ENCODE assay signal across 8 cellular contexts in the genomic region with DNA sequence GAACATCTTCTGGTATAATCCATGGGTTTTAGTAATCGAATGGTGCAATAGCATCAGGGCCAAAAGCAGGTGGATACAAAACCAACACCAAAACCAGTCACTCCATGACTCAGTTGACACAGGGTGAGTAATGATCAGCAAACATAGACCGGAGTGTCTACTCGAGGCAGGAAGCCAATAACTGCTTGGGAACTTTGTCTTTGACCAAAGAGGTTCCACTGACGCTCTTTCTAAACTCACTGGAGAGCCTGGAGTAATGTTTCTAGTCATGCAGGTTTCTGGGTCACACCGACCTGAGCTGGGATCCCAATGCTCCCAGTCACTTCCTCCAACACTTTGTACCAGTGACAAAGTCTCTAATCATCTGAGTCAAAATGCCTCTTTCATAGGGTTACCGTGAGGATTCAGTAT. TPM values are rescaled to one million over a fixed set of nuclear protein-coding genes. Genes with fewer than 3 reads are reported as not detected.
A peak's percentile ranks its signal among the peaks of the same experiment; 100 is the strongest.
DNase-seq lines count a peak whose midpoint lies in the region; ATAC-seq and TF ChIP-seq lines count a peak whose summit lies in the region.

No MANE protein-coding gene starts in this region.

- peaks cover 33% of the 10 kb centered on the region for H3F3A ChIP-seq in PC-9 (ENCODE audit: insufficient read depth, low read depth)

- intact Hi-C loops in HCT116 (cut with micrococcal nuclease): no loop called here
- intact Hi-C loops in PC-9 (cut with micrococcal nuclease; ENCODE audit: unreplicated experiment): loop anchor here (1.0 kb wide), 2 partner anchors 24 to 30 kb away; no protein-coding TSS in a partner anchor
- intact Hi-C loops in left colon (cut with DNase I, micrococcal nuclease): no loop called here

- H3K4ac ChIP-seq in mesendoderm (ENCODE audit: low read depth, low read length): no peak overlapping the region

- peak; percentile 43 for ATAC-seq in GM18508 (IDR thresholded peaks at IDR 0.05; ENCODE audit: insufficient read depth, unreplicated experiment)
- ATAC-seq in HCT116: peak; percentile 64
- ATAC-seq in left colon: peak; percentile 59

- peaks cover 6% of the 10 kb centered on the region for H3K79me1 ChIP-seq in mesendoderm (ENCODE audit: low read length)

- H4K8ac ChIP-seq in mesendoderm (ENCODE audit: low read depth, low read length): no peak overlapping the region

- no peak for TF ChIP-seq POLR2A in HCT116 (IDR thresholded peaks at IDR 0.05; ENCODE audit: borderline replicate concordance, extremely low read depth, insufficient read depth, insufficient read length)

- RAD21 ChIA-PET in HCT116 (lab: Charles Lee; ENCODE audit: low non-redundant PET in 1 of 2, low total read pairs in 2 of 2, uncharacterized antibody in 2 of 2, unreplicated experiment in 2 of 2): no interaction called here

- H3K9ac ChIP-seq in HCT116 (ENCODE audit: low read length): no peak overlapping the region
- H3K9ac ChIP-seq in mesendoderm (ENCODE audit: low read length): no peak overlapping the region

- no peak overlapping the region for H2AFZ ChIP-seq in HCT116 (ENCODE audit: low read depth, low read length, poor library complexity, severe bottlenecking)
- H2AFZ ChIP-seq in PC-9: no peak overlapping the region

- TF ChIP-seq CTCF in HCT116 (IDR thresholded peaks at IDR 0.05 in 2 of 3, conservative IDR thresholded peaks at IDR 0.05 in 1 of 3; ENCODE audit: borderline replicate concordance in 1 of 3, insufficient read depth in 1 of 3, low read depth in 2 of 3, low read length in 2 of 3) (no peak), PC-9 (conservative IDR thresholded peaks at IDR 0.05) (no peak)

- no peak overlapping the region for H3K18ac ChIP-seq in mesendoderm (ENCODE audit: low read length)

- H3K4me3 ChIP-seq in HCT116 (replicated peaks in 1 of 2; ENCODE audit: low read depth in 1 of 2, low read length in 2 of 2): no peak overlapping the region
- H3K4me3 ChIP-seq in PC-9: peak overlapping the region; percentile 26; the same call in 1 of the 2 replicates
- H3K4me3 ChIP-seq in mesendoderm (ENCODE audit: low read length): no peak overlapping the region

- H3K4me2 ChIP-seq in HCT116 (ENCODE audit: low read length) (peak overlapping the region; percentile 31; the same call in 1 of the 2 replicates), PC-9 (peak overlapping the region; percentile 78), mesendoderm (ENCODE audit: low read length) (no peak overlapping the region)

- no peaks in the 10 kb centered on the region for H3K9me2 ChIP-seq in HCT116 (ENCODE audit: insufficient read depth)
- no peaks in the 10 kb centered on the region for H3K9me2 ChIP-seq in PC-9 (ENCODE audit: insufficient read depth)

- H3K27me3 ChIP-seq in HCT116 (ENCODE audit: insufficient read depth, low read length) (no peaks in the 10 kb centered on the region), PC-9 (ENCODE audit: insufficient read depth, low read depth) (no peaks in the 10 kb centered on the region), mesendoderm (ENCODE audit: insufficient read depth, low read length, poor library complexity) (no peaks in the 10 kb centered on the region)

- H3K4me1 ChIP-seq in HCT116 (ENCODE audit: control insufficient read depth in 1 of 2, insufficient read depth in 2 of 2, low read length in 2 of 2) (peaks cover 0 to 17% of the 10 kb centered on the region in 2 experiments; a peak in 2 of 4 replicates), PC-9 (replicated peaks; ENCODE audit: insufficient read depth) (peaks cover 63% of the 10 kb centered on the region), mesendoderm (ENCODE audit: control insufficient read depth, low read depth, low read length) (no peaks in the 10 kb centered on the region)

- CTCF ChIA-PET in HCT116 (lab: Charles Lee): no interaction called here
- CTCF ChIA-PET in PC-9 (lab: Charles Lee): no interaction called here

- no peak overlapping the region for H2BK120ac ChIP-seq in mesendoderm (ENCODE audit: low read depth, low read length)

- H4K5ac ChIP-seq in mesendoderm (ENCODE audit: low read length): no peak overlapping the region

- POLR2A ChIA-PET in HCT116 (lab: Charles Lee) (no interaction called here), PC-9 (lab: Charles Lee; ENCODE audit: unreplicated experiment) (interaction anchor here (0.7 kb wide), 1 partner anchor 1891 kb away, joined by 4 read pairs; no protein-coding TSS in a partner anchor)

- H3K27ac ChIP-seq in HCT116 (ENCODE audit: low read depth, low read length): no peak overlapping the region
- peak overlapping the region; percentile 98 for H3K27ac ChIP-seq in PC-9
- no peak overlapping the region for H3K27ac ChIP-seq in mesendoderm (ENCODE audit: low read depth, low read length)

- H3K79me2 ChIP-seq in HCT116 (ENCODE audit: insufficient read depth, low read length): no peaks in the 10 kb centered on the region
- peaks cover 77% of the 10 kb centered on the region for H3K79me2 ChIP-seq in PC-9 (ENCODE audit: low read depth)
- H3K79me2 ChIP-seq in mesendoderm (ENCODE audit: control insufficient read depth, insufficient read depth, low read length): no peaks in the 10 kb centered on the region

- no peaks in the 10 kb centered on the region for H3K36me3 ChIP-seq in HCT116 (ENCODE audit: control insufficient read depth in 1 of 2, insufficient read depth in 2 of 2, low read length in 2 of 2)
- H3K36me3 ChIP-seq in PC-9 (ENCODE audit: low read depth): peaks cover 49% of the 10 kb centered on the region
- H3K36me3 ChIP-seq in mesendoderm (ENCODE audit: control insufficient read depth, insufficient read depth, low read length): peaks cover 1% of the 10 kb centered on the region

- H4K20me1 ChIP-seq in HCT116 (ENCODE audit: insufficient read depth) (no peaks in the 10 kb centered on the region), PC-9 (ENCODE audit: insufficient read depth) (no peaks in the 10 kb centered on the region)

- no peak overlapping the region for H2BK15ac ChIP-seq in mesendoderm (replicated peaks; ENCODE audit: low read depth)

- no peak overlapping the region for H2AK5ac ChIP-seq in mesendoderm (ENCODE audit: low read length)

- no peak overlapping the region for H3K56ac ChIP-seq in mesendoderm (ENCODE audit: low read length)

- no TSS peak for BruUV-seq in HCT116 (replicated peaks; lab: Mats Ljungman, UMichigan)
- BruUV-seq in PC-9 (replicated peaks; lab: Mats Ljungman, UMichigan): no TSS peak

- H3K9me3 ChIP-seq in HCT116 (ENCODE audit: control insufficient read depth in 1 of 2, insufficient read depth in 1 of 2, low read depth in 1 of 2, low read length in 2 of 2) (no peaks in the 10 kb centered on the region), PC-9 (ENCODE audit: insufficient read depth, low read depth) (peaks cover 12% of the 10 kb centered on the region)

- H3K23ac ChIP-seq in mesendoderm (ENCODE audit: low read length): no peak overlapping the region

- DNase-seq in HCT116 (ENCODE audit: low read depth, low spot score) (peak; percentile 62), PC-9 (peak; percentile 81 to 100), left colon (no peak), NCI-H2107 treated with DMSO at 0.1 percent for 48 hours (lab: John Stamatoyannopoulos, UW; ENCODE audit: unreplicated experiment) (no peak), mesendoderm (no peak), activated gamma-delta T cell (lab: John Stamatoyannopoulos, UW) (no peak), activated gamma-delta T cell treated with Interleukin-2 at 50 U/mL for 16 hours (no peak)

- 0 out of 2 replicates have a peak, but pooled peaks have one; percentile 6 for TF ChIP-seq RAD21 in HCT116 (IDR thresholded peaks at IDR 0.05; ENCODE audit: low read depth)

- no peak overlapping the region for H2BK5ac ChIP-seq in mesendoderm (ENCODE audit: low read length)

- WGBS in mesendoderm (ENCODE audit: extremely low coverage, insufficient coverage, low lambda C conversion rate): no CpG with 5 or more reads among the region's 6 CpGs

TF ChIP-seq in HCT116, 20 proteins besides CTCF, POLR2A, EP300 and RAD21:
- TF ChIP-seq, protein P1, sequence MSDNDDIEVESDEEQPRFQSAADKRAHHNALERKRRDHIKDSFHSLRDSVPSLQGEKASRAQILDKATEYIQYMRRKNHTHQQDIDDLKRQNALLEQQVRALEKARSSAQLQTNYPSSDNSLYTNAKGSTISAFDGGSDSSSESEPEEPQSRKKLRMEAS (IDR thresholded peaks at IDR 0.05): peak; percentile 47
- TF ChIP-seq, protein P2, sequence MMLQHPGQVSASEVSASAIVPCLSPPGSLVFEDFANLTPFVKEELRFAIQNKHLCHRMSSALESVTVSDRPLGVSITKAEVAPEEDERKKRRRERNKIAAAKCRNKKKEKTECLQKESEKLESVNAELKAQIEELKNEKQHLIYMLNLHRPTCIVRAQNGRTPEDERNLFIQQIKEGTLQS (IDR thresholded peaks at IDR 0.05): no peak
- TF ChIP-seq, protein P3, sequence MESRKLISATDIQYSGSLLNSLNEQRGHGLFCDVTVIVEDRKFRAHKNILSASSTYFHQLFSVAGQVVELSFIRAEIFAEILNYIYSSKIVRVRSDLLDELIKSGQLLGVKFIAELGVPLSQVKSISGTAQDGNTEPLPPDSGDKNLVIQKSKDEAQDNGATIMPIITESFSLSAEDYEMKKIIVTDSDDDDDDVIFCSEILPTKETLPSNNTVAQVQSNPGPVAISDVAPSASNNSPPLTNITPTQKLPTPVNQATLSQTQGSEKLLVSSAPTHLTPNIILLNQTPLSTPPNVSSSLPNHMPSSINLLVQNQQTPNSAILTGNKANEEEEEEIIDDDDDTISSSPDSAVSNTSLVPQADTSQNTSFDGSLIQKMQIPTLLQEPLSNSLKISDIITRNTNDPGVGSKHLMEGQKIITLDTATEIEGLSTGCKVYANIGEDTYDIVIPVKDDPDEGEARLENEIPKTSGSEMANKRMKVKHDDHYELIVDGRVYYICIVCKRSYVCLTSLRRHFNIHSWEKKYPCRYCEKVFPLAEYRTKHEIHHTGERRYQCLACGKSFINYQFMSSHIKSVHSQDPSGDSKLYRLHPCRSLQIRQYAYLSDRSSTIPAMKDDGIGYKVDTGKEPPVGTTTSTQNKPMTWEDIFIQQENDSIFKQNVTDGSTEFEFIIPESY (IDR thresholded peaks at IDR 0.05; ENCODE audit: extremely low read depth, insufficient replicate concordance, low read length): no peak
- TF ChIP-seq JUND (IDR thresholded peaks at IDR 0.05): peak; percentile 82
- no peak for TF ChIP-seq POLR2AphosphoS5 (IDR thresholded peaks at IDR 0.05; ENCODE audit: low read depth, low read length)
- TF ChIP-seq SIN3A (IDR thresholded peaks at IDR 0.05; ENCODE audit: low read depth): peak; percentile 60; the same call in 1 of the 2 replicates
- peak; percentile 69 for TF ChIP-seq SP1 (IDR thresholded peaks at IDR 0.05; ENCODE audit: low read depth)
- peak; percentile 85 for TF ChIP-seq CBX3 (IDR thresholded peaks at IDR 0.05; ENCODE audit: low read depth)
- TF ChIP-seq CEBPB (IDR thresholded peaks at IDR 0.05; ENCODE audit: low read depth): peak; percentile 81
- no peak for TF ChIP-seq EGR1 (IDR thresholded peaks at IDR 0.05; ENCODE audit: low read depth)
- peak; percentile 86 for TF ChIP-seq FOSL1 (IDR thresholded peaks at IDR 0.05; ENCODE audit: low read depth)
- TF ChIP-seq SRF (IDR thresholded peaks at IDR 0.05; ENCODE audit: low read depth): peak; percentile 46; the same call in 1 of the 2 replicates

RNA-seq across cellular contexts. Expression of gene MREG, which starts 30.9 kb away (rescaled TPM):
- 16.9 TPM for total RNA-seq in HCT116 (2021; ENCODE audit: unreplicated experiment)
- 5.3 and 7.3 TPM in 2 replicates for polyA plus RNA-seq in HCT116 (2012)
- 23.0 and 27.5 TPM in 2 replicates for total RNA-seq in PC-9 (2021)
- total RNA-seq in left colon: 10 to 100 TPM in 1 of 2 donors, 1 to 10 TPM in 1; 8.9 to 12.4 TPM
- polyA plus RNA-seq in mesendoderm (2013, experiment 1 of 2): 17.2 TPM
- polyA plus RNA-seq in mesendoderm (2013, experiment 2 of 2): 17.8 TPM

Comparison
In these comparisons a context has a peak if more than half of its experiments do, and no peak if none do; other contexts are left out.
1. DNase-seq: peak in HCT116 (single experiment) and PC-9 (2 of 2); none in left colon (0 of 2), NCI-H2107 treated with DMSO at 0.1 percent for 48 hours (single experiment), mesendoderm (single experiment), activated gamma-delta T cell (single experiment) and activated gamma-delta T cell treated with Interleukin-2 at 50 U/mL for 16 hours (single experiment).
2. Peak in every context shown above with its lines, with median percentiles within 50 percentile points of each other: ATAC-seq.